23 cellular contexts compared by ENCODE assay signal in genomic region chr7:115973381-115973780, GRCh38. TPM values are rescaled to one million over a fixed set of nuclear protein-coding genes. Genes with fewer than 3 reads are reported as not detected.
DNase-seq lines count a peak whose midpoint lies in the region; ATAC-seq, FAIRE-seq and TF ChIP-seq lines count a peak whose summit lies in the region.
"Had no signal": no experiment of that assay in that cellular context is flagged by ENCODE, and none has a peak within 500 bp of the region (broad histone marks: within the 10 kb centered on the region; RNA-seq: fewer than 3 reads in every experiment).

No MANE protein-coding gene starts in this region.

- no peak overlapping the region for H2BK120ac ChIP-seq in trophoblast cell (ENCODE audit: insufficient read depth, low read length, poor library complexity)

- H3K27me3 Mint-ChIP-seq in activated T-helper 1 cell treated with anti-CD3 and anti-CD28 coated beads, Interleukin-12 subunit alpha, Interleukin-12 subunit beta, Interleukin-2, Interleukin-4 antibody, amounts not matched to agents 30 ng/mL and 10 ng/mL and 1 ng/mL, durations not matched to agents 14 hours and 24 hours and 36 hours (ENCODE audit: insufficient read depth): no peaks in the 10 kb centered on the region
- H3K27me3 Mint-ChIP-seq: B cell; CD4-positive, alpha-beta memory T cell had no signal

- no peaks in the 10 kb centered on the region for H3K27me3 ChIP-seq in RWPE2 (ENCODE audit: insufficient read depth, poor library complexity, severe bottlenecking)
- no peaks in the 10 kb centered on the region for H3K27me3 ChIP-seq in trophoblast cell (ENCODE audit: insufficient read depth, low read length)

- no peak overlapping the region for H3K18ac ChIP-seq in trophoblast cell (ENCODE audit: low read length)

- WGBS in trophoblast cell (ENCODE audit: extremely low coverage, insufficient coverage, insufficient read length): no CpG with 5 or more reads among the region's 3 CpGs

- DNase-seq in RWPE2 (ENCODE audit: low spot score): no peak
- peak; percentile 36 for DNase-seq in choroid plexus epithelial cell (ENCODE audit: low read depth)
- DNase-seq in trophoblast cell: peak; percentile 19 to 88
- DNase-seq in activated T-helper 1 cell treated with anti-CD3 and anti-CD28 coated beads, Interleukin-12 subunit alpha, Interleukin-12 subunit beta, Interleukin-2, Interleukin-4 antibody, amounts not matched to agents 30 ng/mL and 10 ng/mL and 1 ng/mL, durations not matched to agents 14 hours and 24 hours and 36 hours (ENCODE audit: low spot score): no peak
- DNase-seq: ACHN; CD4-positive, alpha-beta memory T cell; DMS153; DMS79 treated with DMSO at 0.1 percent for 48 hours; EL; GOT3; H9 had no signal

- H3K79me1 ChIP-seq in trophoblast cell (ENCODE audit: low read length): no peaks in the 10 kb centered on the region

- H3K4me3 ChIP-seq in RWPE2 (ENCODE audit: severe bottlenecking): no peak overlapping the region
- no peak overlapping the region for H3K4me3 ChIP-seq in choroid plexus epithelial cell (ENCODE audit: low read depth, low read length)
- no peak overlapping the region for H3K4me3 ChIP-seq in trophoblast cell (ENCODE audit: low read depth, low read length)

- no peak overlapping the region for H3K4me3 Mint-ChIP-seq in activated T-helper 1 cell treated with anti-CD3 and anti-CD28 coated beads, Interleukin-12 subunit alpha, Interleukin-12 subunit beta, Interleukin-2, Interleukin-4 antibody, amounts not matched to agents 30 ng/mL and 10 ng/mL and 1 ng/mL, durations not matched to agents 14 hours and 24 hours and 36 hours
- H3K4me3 Mint-ChIP-seq: B cell; CD4-positive, alpha-beta memory T cell; H9 had no signal

- intact Hi-C loops in activated T-helper 1 cell treated with anti-CD3 and anti-CD28 coated beads, Interleukin-12 subunit alpha, Interleukin-12 subunit beta, Interleukin-2, Interleukin-4 antibody, amounts not matched to agents 30 ng/mL and 10 ng/mL and 1 ng/mL, durations not matched to agents 14 hours and 24 hours and 36 hours (cut with micrococcal nuclease): no loop called here

- ATAC-seq in RWPE2 (ENCODE audit: low read depth) (peak; percentile 57), HG03095 (IDR thresholded peaks at IDR 0.05; ENCODE audit: unreplicated experiment) (no peak), GM18858 (IDR thresholded peaks at IDR 0.05; ENCODE audit: unreplicated experiment) (no peak)
- ATAC-seq in activated CD4-positive, CD25-positive, alpha-beta regulatory T cell treated with anti-CD3 and anti-CD28 coated beads, Interleukin-2, amount 50 U/mL, for 24 hours: no peak
- ATAC-seq: HepG2 had no signal

- H3K36me3 ChIP-seq in RWPE2 (ENCODE audit: low read depth): no peaks in the 10 kb centered on the region
- no peaks in the 10 kb centered on the region for H3K36me3 ChIP-seq in trophoblast cell (ENCODE audit: control insufficient read depth in 1 of 2, insufficient read depth in 2 of 2, low read length in 2 of 2)

- peak; percentile 77 for FAIRE-seq in A204.1 (lab: Jason Lieb, UNC)
- FAIRE-seq: D721Med, G401.6, GM12891, HepG2, HTR-8/SVneo had no signal

- no peak overlapping the region for H3K23ac ChIP-seq in trophoblast cell (ENCODE audit: low read length)

- no peak overlapping the region for H2AK5ac ChIP-seq in trophoblast cell (ENCODE audit: low read length)

- no peaks in the 10 kb centered on the region for H3K9me3 ChIP-seq in RWPE2 (ENCODE audit: severe bottlenecking)
- no peaks in the 10 kb centered on the region for H3K9me3 ChIP-seq in trophoblast cell (ENCODE audit: insufficient read depth, low read depth, low read length)

- H3K36me3 Mint-ChIP-seq in activated T-helper 1 cell treated with anti-CD3 and anti-CD28 coated beads, Interleukin-12 subunit alpha, Interleukin-12 subunit beta, Interleukin-2, Interleukin-4 antibody, amounts not matched to agents 30 ng/mL and 10 ng/mL and 1 ng/mL, durations not matched to agents 14 hours and 24 hours and 36 hours (ENCODE audit: low read depth): no peaks in the 10 kb centered on the region
- H3K36me3 Mint-ChIP-seq: CD4-positive, alpha-beta memory T cell had no signal

- no peak overlapping the region for H4K12ac ChIP-seq in trophoblast cell (ENCODE audit: low read depth, low read length)

- no peak overlapping the region for H3K4me2 ChIP-seq in trophoblast cell (ENCODE audit: low read length)

- no peaks in the 10 kb centered on the region for H3K4me1 Mint-ChIP-seq in activated T-helper 1 cell treated with anti-CD3 and anti-CD28 coated beads, Interleukin-12 subunit alpha, Interleukin-12 subunit beta, Interleukin-2, Interleukin-4 antibody, amounts not matched to agents 30 ng/mL and 10 ng/mL and 1 ng/mL, durations not matched to agents 14 hours and 24 hours and 36 hours (ENCODE audit: low read depth)
- H3K4me1 Mint-ChIP-seq: B cell; CD4-positive, alpha-beta memory T cell had no signal

- no peak overlapping the region for H3K27ac Mint-ChIP-seq in activated T-helper 1 cell treated with anti-CD3 and anti-CD28 coated beads, Interleukin-12 subunit alpha, Interleukin-12 subunit beta, Interleukin-2, Interleukin-4 antibody, amounts not matched to agents 30 ng/mL and 10 ng/mL and 1 ng/mL, durations not matched to agents 14 hours and 24 hours and 36 hours
- H3K27ac Mint-ChIP-seq: B cell; CD4-positive, alpha-beta memory T cell; H9 had no signal

- no peak overlapping the region for H4K91ac ChIP-seq in trophoblast cell (ENCODE audit: low read depth, low read length)

- H2BK5ac ChIP-seq in trophoblast cell (ENCODE audit: low read depth, low read length, poor library complexity): no peak overlapping the region

- H3K4ac ChIP-seq in trophoblast cell (ENCODE audit: low read depth, low read length): no peak overlapping the region

- H3K9me3 Mint-ChIP-seq in activated T-helper 1 cell treated with anti-CD3 and anti-CD28 coated beads, Interleukin-12 subunit alpha, Interleukin-12 subunit beta, Interleukin-2, Interleukin-4 antibody, amounts not matched to agents 30 ng/mL and 10 ng/mL and 1 ng/mL, durations not matched to agents 14 hours and 24 hours and 36 hours: no peaks in the 10 kb centered on the region
- H3K9me3 Mint-ChIP-seq: CD4-positive, alpha-beta memory T cell; H9 had no signal

- H3K27ac ChIP-seq in RWPE2 (ENCODE audit: poor library complexity, severe bottlenecking): no peak overlapping the region
- H3K27ac ChIP-seq in trophoblast cell (ENCODE audit: low read depth, low read length): no peak overlapping the region
- H3K27ac ChIP-seq: 22Rv1, C4-2B had no signal

- H2AFZ ChIP-seq in trophoblast cell (ENCODE audit: insufficient read depth, low read length, poor library complexity): no peak overlapping the region

- H3K4me1 ChIP-seq in RWPE2 (ENCODE audit: insufficient read depth, poor library complexity, severe bottlenecking): peaks cover 5% of the 10 kb centered on the region
- H3K4me1 ChIP-seq in trophoblast cell (ENCODE audit: control insufficient read depth in 1 of 2, insufficient read depth in 2 of 2, low read length in 2 of 2): no peaks in the 10 kb centered on the region

- no peak overlapping the region for H3K14ac ChIP-seq in trophoblast cell (ENCODE audit: low read length)

- TF ChIP-seq CTCF in RWPE2 (IDR thresholded peaks at IDR 0.05; ENCODE audit: poor library complexity, severe bottlenecking): no peak
- no peak for TF ChIP-seq CTCF in choroid plexus epithelial cell (conservative IDR thresholded peaks at IDR 0.05; ENCODE audit: low read depth, low read length)

- H3K9ac ChIP-seq in trophoblast cell (ENCODE audit: low read length): no peak overlapping the region

- no peak overlapping the region for H4K8ac ChIP-seq in trophoblast cell (ENCODE audit: low read depth, low read length)

- no peak overlapping the region for H2BK12ac ChIP-seq in trophoblast cell (ENCODE audit: low read length)

- H3K79me2 ChIP-seq in trophoblast cell (ENCODE audit: control insufficient read depth, insufficient read depth, low read length, poor library complexity): no peaks in the 10 kb centered on the region

RNA-seq across cellular contexts. Expression of gene TFEC, which starts 57.2 kb away (rescaled TPM):
- 0.08 and 0.19 TPM in 2 replicates for polyA plus RNA-seq in trophoblast cell (2013)
- not detected in 2 replicates for total RNA-seq in activated T-helper 1 cell treated with anti-CD3 and anti-CD28 coated beads, Interleukin-12 subunit alpha, Interleukin-12 subunit beta, Interleukin-2, Interleukin-4 antibody, amounts not matched to agents 30 ng/mL and 10 ng/mL and 1 ng/mL, durations not matched to agents 14 hours and 24 hours and 36 hours
- total RNA-seq: H9, HepG2 had no signal
- polyA plus RNA-seq: HepG2 had no signal

Comparison
In these comparisons a context has a peak if more than half of its experiments do, and no peak if none do; other contexts are left out.
1. DNase-seq: peak in choroid plexus epithelial cell (single experiment) and trophoblast cell (2 of 2); none in RWPE2 (single experiment) and activated T-helper 1 cell treated with anti-CD3 and anti-CD28 coated beads, Interleukin-12 subunit alpha, Interleukin-12 subunit beta, Interleukin-2, Interleukin-4 antibody, amounts not matched to agents 30 ng/mL and 10 ng/mL and 1 ng/mL, durations not matched to agents 14 hours and 24 hours and 36 hours (single experiment).